In genomic region chr4:31081375-31081774, GRCh38 we compare ENCODE assay signal across 21 cellular contexts.
A peak's percentile ranks its signal among the peaks of the same experiment; 100 is the strongest.
DNase-seq lines count a peak whose midpoint lies in the region; ATAC-seq and TF ChIP-seq lines count a peak whose summit lies in the region.
"Had no signal": no experiment of that assay in that cellular context is flagged by ENCODE, and none has a peak within 500 bp of the region (broad histone marks: within the 10 kb centered on the region; RNA-seq: fewer than 3 reads in every experiment).

No MANE protein-coding gene starts in this region.

- H3K9ac ChIP-seq in SK-N-MC (ENCODE audit: insufficient read length) (no peak overlapping the region), subcutaneous abdominal adipose tissue (ENCODE audit: low read length in 5 of 5) (no peak overlapping the region)

- TF ChIP-seq CTCF in fibroblast of pulmonary artery (IDR thresholded peaks at IDR 0.05; ENCODE audit: low read length, missing control alignments) = no peak
- no peak for TF ChIP-seq CTCF in CD4-positive, alpha-beta T cell (IDR thresholded peaks at IDR 0.05)

- H3K4me1 ChIP-seq in subcutaneous abdominal adipose tissue (ENCODE audit: control insufficient read depth in 5 of 5, insufficient read depth in 5 of 5, low read length in 5 of 5) = peaks cover 0 to 8% (median 0%) of the 10 kb centered on the region in 5 donors

- H3K36me3 ChIP-seq in SK-N-MC (ENCODE audit: insufficient read depth, low read length) (no peaks in the 10 kb centered on the region), subcutaneous abdominal adipose tissue (ENCODE audit: control insufficient read depth in 5 of 5, insufficient read depth in 5 of 5, low read length in 5 of 5) (no peaks in the 10 kb centered on the region)
- H3K36me3 ChIP-seq: neutrophil, WERI-Rb-1 had no signal

- H3K4me3 ChIP-seq in SK-N-MC (no peak overlapping the region), fibroblast of pulmonary artery (replicated peaks; ENCODE audit: low read depth, low read length) (no peak overlapping the region), subcutaneous abdominal adipose tissue (ENCODE audit: low read depth in 1 of 5, low read length in 5 of 5) (no peak overlapping the region)
- H3K4me3 ChIP-seq: coronary artery, K562, mucosa of descending colon had no signal

- H3K27me3 ChIP-seq in subcutaneous abdominal adipose tissue (ENCODE audit: control insufficient read depth in 5 of 5, insufficient read depth in 4 of 5, low read length in 5 of 5) = no peaks in the 10 kb centered on the region
- no peaks in the 10 kb centered on the region for H3K27me3 ChIP-seq in CD4-positive, alpha-beta T cell (ENCODE audit: control insufficient read depth, insufficient read depth, low read length)
- H3K27me3 ChIP-seq: neutrophil had no signal

- H3K27ac ChIP-seq in SK-N-MC (0 out of 2 replicates have a peak overlapping the region, but pooled peaks have one; percentile 36), subcutaneous abdominal adipose tissue (ENCODE audit: low read depth, low read length) (peak overlapping the region; percentile 44)
- no peak overlapping the region for H3K27ac ChIP-seq in CD4-positive, alpha-beta T cell (ENCODE audit: low read depth, low read length)
- H3K27ac ChIP-seq: neutrophil, RWPE1, WERI-Rb-1 had no signal

- no peaks in the 10 kb centered on the region for H3K4me1 Mint-ChIP-seq in CD4-positive, alpha-beta T cell (ENCODE audit: low read depth)

- no peaks in the 10 kb centered on the region for H3K9me3 ChIP-seq in SK-N-MC (ENCODE audit: low read depth, low read length)
- H3K9me3 ChIP-seq in subcutaneous abdominal adipose tissue (ENCODE audit: control insufficient read depth in 5 of 5, low read length in 5 of 5) = no peaks in the 10 kb centered on the region
- H3K9me3 ChIP-seq in CD4-positive, alpha-beta T cell (ENCODE audit: control insufficient read depth, low read length) = no peaks in the 10 kb centered on the region
- H3K9me3 ChIP-seq: mucosa of descending colon, neutrophil had no signal

- DNase-seq in GM03348 (ENCODE audit: low spot score) (peak; percentile 75), SK-N-MC (ENCODE audit: low read depth, low spot score) (no peak), fibroblast of pulmonary artery (ENCODE audit: low read depth) (peak; percentile 76), NCI-H510A treated with DMSO at 0.1 percent for 48 hours (lab: John Stamatoyannopoulos, UW) (no peak)
- DNase-seq in CD4-positive, alpha-beta T cell = no peak
- DNase-seq: amniotic stem cell; C1 segment of cervical spinal cord; DMS53; mucosa of descending colon; NCI-H1436; NCI-H2171 treated with DMSO at 0.1 percent for 48 hours; right cardiac atrium; stimulated activated CD4-positive, alpha-beta T cell treated with anti-CD3 and anti-CD28 coated beads, Interleukin-2, amount 100 ng/mL, for 24 hours; substantia nigra; WERI-Rb-1 had no signal

- no peak for ATAC-seq in HG03159 (IDR thresholded peaks at IDR 0.05; ENCODE audit: unreplicated experiment)
- ATAC-seq in CD4-positive, alpha-beta T cell (ENCODE audit: poor library complexity) = no peak
- ATAC-seq: K562, mucosa of descending colon, right cardiac atrium had no signal

- intact Hi-C loops in CD4-positive, alpha-beta T cell (cut with DNase I, micrococcal nuclease) = no loop called here

- H3K27ac Mint-ChIP-seq in CD4-positive, alpha-beta T cell = no peak overlapping the region

- no peak overlapping the region for H3K4me3 Mint-ChIP-seq in CD4-positive, alpha-beta T cell

- no peaks in the 10 kb centered on the region for H3K27me3 Mint-ChIP-seq in CD4-positive, alpha-beta T cell

- peaks cover 9% of the 10 kb centered on the region for H3K9me3 Mint-ChIP-seq in CD4-positive, alpha-beta T cell

- CTCF ChIA-PET in CD4-positive, alpha-beta T cell (lab: Charles Lee) = no interaction called here

- H3K36me3 Mint-ChIP-seq in CD4-positive, alpha-beta T cell (ENCODE audit: low read depth) = no peaks in the 10 kb centered on the region

- POLR2A ChIA-PET in CD4-positive, alpha-beta T cell (lab: Charles Lee) = no interaction called here

Comparison
In these comparisons a context has a peak if more than half of its experiments do, and no peak if none do; other contexts are left out.
1. DNase-seq: peak in GM03348 (single experiment) and fibroblast of pulmonary artery (single experiment); none in SK-N-MC (single experiment), CD4-positive, alpha-beta T cell (0 of 10) and NCI-H510A treated with DMSO at 0.1 percent for 48 hours (single experiment).